In genomic region chr19:58460039-58460438, GRCh38 we compare ENCODE assay signal across 22 cellular contexts. TPM values are rescaled to one million over a fixed set of nuclear protein-coding genes. Genes with fewer than 3 reads are reported as not detected.
DNase-seq lines count a peak whose midpoint lies in the region; ATAC-seq and TF ChIP-seq lines count a peak whose summit lies in the region.
"Had no signal": no experiment of that assay in that cellular context is flagged by ENCODE, and none has a peak within 500 bp of the region (broad histone marks: within the 10 kb centered on the region; RNA-seq: fewer than 3 reads in every experiment).

No MANE protein-coding gene starts in this region.

- H3K4me2 ChIP-seq in HCT116 (ENCODE audit: low read length), result peak overlapping the region; percentile 4; the same call in 1 of the 2 replicates
- no peak overlapping the region for H3K4me2 ChIP-seq in mammary epithelial cell (ENCODE audit: insufficient read depth, low read depth, low read length)

- TF ChIP-seq POLR2A in HCT116 (IDR thresholded peaks at IDR 0.05; ENCODE audit: borderline replicate concordance, extremely low read depth, insufficient read depth, insufficient read length) (no peak), esophagus muscularis mucosa (IDR thresholded peaks at IDR 0.05; ENCODE audit: low read depth) (no peak)

- H3K36me3 ChIP-seq in A673 (ENCODE audit: insufficient read depth, low read length, poor library complexity, severe bottlenecking) (no peaks in the 10 kb centered on the region), HCT116 (ENCODE audit: control insufficient read depth in 1 of 2, insufficient read depth in 2 of 2, low read length in 2 of 2) (peaks cover 0 to 4% of the 10 kb centered on the region in 2 experiments; a peak in 2 of 4 replicates), mammary epithelial cell (ENCODE audit: insufficient read depth, low read length) (peaks cover 6% of the 10 kb centered on the region), esophagus muscularis mucosa (peaks cover 7 to 43% (median 22%) of the 10 kb centered on the region in 4 donors)

- H3K9me2 ChIP-seq in HCT116 (ENCODE audit: insufficient read depth), result no peaks in the 10 kb centered on the region

- no peak overlapping the region for H2AFZ ChIP-seq in HCT116 (ENCODE audit: low read depth, low read length, poor library complexity, severe bottlenecking)
- H2AFZ ChIP-seq in mammary epithelial cell (ENCODE audit: low read depth, low read length), result no peak overlapping the region

- TF ChIP-seq CTCF in A673 (conservative IDR thresholded peaks at IDR 0.05; ENCODE audit: low read depth, low read length) (no peak), HCT116 (IDR thresholded peaks at IDR 0.05 in 2 of 3, conservative IDR thresholded peaks at IDR 0.05 in 1 of 3; ENCODE audit: borderline replicate concordance in 1 of 3, insufficient read depth in 1 of 3, low read depth in 2 of 3, low read length in 2 of 3) (no peak), mammary epithelial cell (conservative IDR thresholded peaks at IDR 0.05 in 1 of 2, IDR thresholded peaks at IDR 0.05 in 1 of 2; ENCODE audit: extremely low read depth in 1 of 2, insufficient read depth in 1 of 2, low read depth in 1 of 2, low read length in 2 of 2) (no peak), esophagus muscularis mucosa (IDR thresholded peaks at IDR 0.05) (no peak)

- dilution Hi-C loops in mammary epithelial cell (cut with HindIII; ENCODE audit: low sequenced_read_pairs), result no loop called here

- H3K79me2 ChIP-seq in HCT116 (ENCODE audit: insufficient read depth, low read length) (no peaks in the 10 kb centered on the region), mammary epithelial cell (ENCODE audit: insufficient read depth, low read length) (no peaks in the 10 kb centered on the region)

- BruUV-seq in A673 (replicated peaks; lab: Mats Ljungman, UMichigan) (TSS peak; percentile 16), HCT116 (replicated peaks; lab: Mats Ljungman, UMichigan) (no TSS peak), mammary epithelial cell (replicated peaks; lab: Mats Ljungman, UMichigan) (no TSS peak)

- CTCF ChIA-PET in A673 (lab: Charles Lee) (no interaction called here), HCT116 (lab: Charles Lee) (no interaction called here), mammary epithelial cell (lab: Charles Lee; ENCODE audit: low non-redundant PET) (no interaction called here)

- ATAC-seq in HCT116, result peak; percentile 55
- ATAC-seq in HG02623 (IDR thresholded peaks at IDR 0.05; ENCODE audit: unreplicated experiment), result no peak

- H4K20me1 ChIP-seq in HCT116 (ENCODE audit: insufficient read depth), result no peaks in the 10 kb centered on the region
- H4K20me1 ChIP-seq in mammary epithelial cell (ENCODE audit: insufficient read depth, low read length), result no peaks in the 10 kb centered on the region

- RAD21 ChIA-PET in HCT116 (lab: Charles Lee; ENCODE audit: low non-redundant PET in 1 of 2, low total read pairs in 2 of 2, uncharacterized antibody in 2 of 2, unreplicated experiment in 2 of 2), result no interaction called here

- TF ChIP-seq RAD21 in HCT116 (IDR thresholded peaks at IDR 0.05; ENCODE audit: low read depth), result no peak

- in situ Hi-C loops in mammary epithelial cell (cut with MboI; ENCODE audit: low sequenced_read_pairs in 2 of 2), result no loop called here

- WGBS in mammary epithelial cell (ENCODE audit: low coverage, missing lambda C conversion rate), result 39% methylated on average over 2 of the region's 2 CpGs
- 88% methylated on average over 2 of the region's 2 CpGs for WGBS in esophagus muscularis mucosa

- H3K27me3 ChIP-seq in A673 (replicated peaks; ENCODE audit: insufficient read depth, low read depth, low read length, poor library complexity), result no peaks in the 10 kb centered on the region
- H3K27me3 ChIP-seq in HCT116 (ENCODE audit: insufficient read depth, low read length), result no peaks in the 10 kb centered on the region
- H3K27me3 ChIP-seq in mammary epithelial cell (ENCODE audit: insufficient read depth, low read length), result no peaks in the 10 kb centered on the region
- H3K27me3 ChIP-seq in esophagus muscularis mucosa, result no peaks in the 10 kb centered on the region

- TF ChIP-seq EP300 in esophagus muscularis mucosa (IDR thresholded peaks at IDR 0.05), result no peak

- H3K9ac ChIP-seq in HCT116 (ENCODE audit: low read length) (no peak overlapping the region), mammary epithelial cell (ENCODE audit: insufficient read depth, low read length) (no peak overlapping the region)

- H3K4me3 ChIP-seq in A673 (ENCODE audit: low read depth, low read length, poor library complexity, severe bottlenecking) (no peak overlapping the region), HCT116 (replicated peaks in 1 of 2; ENCODE audit: low read depth in 1 of 2, low read length in 2 of 2) (no peak overlapping the region), mammary epithelial cell (replicated peaks in 1 of 3; ENCODE audit: insufficient read depth in 1 of 3, low read depth in 2 of 3, low read length in 3 of 3) (no peak overlapping the region), esophagus muscularis mucosa (no peak overlapping the region)

- H3K27ac ChIP-seq in A673 (ENCODE audit: low read depth, low read length, poor library complexity, severe bottlenecking) (no peak overlapping the region), HCT116 (ENCODE audit: low read depth, low read length) (no peak overlapping the region), mammary epithelial cell (ENCODE audit: insufficient read depth, low read depth, low read length) (no peak overlapping the region), esophagus muscularis mucosa (replicated peaks in 1 of 4) (no peak overlapping the region)

- no peak for DNase-seq in A673 (ENCODE audit: low spot score)
- no peak for DNase-seq in HCT116 (ENCODE audit: low read depth, low spot score)
- DNase-seq in mammary epithelial cell, result peak; percentile 73
- DNase-seq in kidney tubule cell (ENCODE audit: low spot score), result peak; percentile 47
- DNase-seq in stimulated activated CD8-positive, alpha-beta memory T cell treated with anti-CD3 and anti-CD28 coated beads, Interleukin-4, amount 100 ng/mL, for 48 hours, result no peak
- DNase-seq in esophagus muscularis mucosa (ENCODE audit: extremely low spot score), result no peak
- no peak for DNase-seq in NK-92 treated with Interleukin-12 subunit alpha and Interleukin-12 subunit beta, amount 100 ng/mL, for 24 hours (lab: John Stamatoyannopoulos, UW)
- DNase-seq: AML-193; C1 segment of cervical spinal cord; Calu3; CD8-positive, alpha-beta memory T cell; KG1; MV-4-11; NCI-H1105 treated with DMSO at 0.1 percent for 48 hours; NCI-H2081; NCI-H2171; NCI-H345; NCI-H524; NCI-H774; Right ventricle myocardium superior had no signal

- intact Hi-C loops in A673 (cut with micrococcal nuclease; ENCODE audit: unreplicated experiment) (no loop called here), HCT116 (cut with micrococcal nuclease) (no loop called here), mammary epithelial cell (cut with micrococcal nuclease) (loop anchor here (1.0 kb wide), 1 partner anchor 39 kb away; no protein-coding TSS in a partner anchor), esophagus muscularis mucosa (cut with DNase I) (no loop called here)

- H3K4me1 ChIP-seq in A673 (ENCODE audit: insufficient read depth, low read length, poor library complexity, severe bottlenecking) (no peaks in the 10 kb centered on the region), HCT116 (ENCODE audit: control insufficient read depth in 1 of 2, insufficient read depth in 2 of 2, low read length in 2 of 2) (peaks cover 0 to 11% of the 10 kb centered on the region in 2 experiments; a peak in 2 of 4 replicates), mammary epithelial cell (ENCODE audit: insufficient read depth, low read length) (peaks cover 9% of the 10 kb centered on the region), esophagus muscularis mucosa (no peaks in the 10 kb centered on the region)

- no peaks in the 10 kb centered on the region for H3K9me3 ChIP-seq in A673 (ENCODE audit: low read depth, low read length, poor library complexity, severe bottlenecking)
- H3K9me3 ChIP-seq in HCT116 (ENCODE audit: control insufficient read depth in 1 of 2, insufficient read depth in 1 of 2, low read depth in 1 of 2, low read length in 2 of 2), result no peaks in the 10 kb centered on the region
- no peaks in the 10 kb centered on the region for H3K9me3 ChIP-seq in mammary epithelial cell (replicated peaks; ENCODE audit: insufficient read depth, low read length)
- H3K9me3 ChIP-seq in esophagus muscularis mucosa, result no peaks in the 10 kb centered on the region

- POLR2A ChIA-PET in A673 (lab: Charles Lee; ENCODE audit: low non-redundant PET), result interaction anchor here (0.9 kb wide), 1 partner anchor 9 kb away, joined by 3 read pairs; no protein-coding TSS in a partner anchor
- POLR2A ChIA-PET in HCT116 (lab: Charles Lee), result no interaction called here

TF ChIP-seq in HCT116, 20 proteins besides CTCF, POLR2A, EP300 and RAD21 (continues in another document):
- TF ChIP-seq EZH2 (IDR thresholded peaks at IDR 0.05), result no peak
- TF ChIP-seq CBX3 (IDR thresholded peaks at IDR 0.05; ENCODE audit: low read depth), result no peak

RNA-seq across cellular contexts. Expression of gene ZNF324, which starts 6.8 kb away (rescaled TPM):
- total RNA-seq in A673 (2021) (11.0 and 12.7 TPM in 2 replicates), HCT116 (2021; ENCODE audit: unreplicated experiment) (11.3 TPM), mammary epithelial cell (10 to 100 TPM; 12.7 to 28.7 TPM), esophagus muscularis mucosa (10 to 100 TPM; 12.9 to 21.8 (median 15.6) TPM)
- 3.6 and 3.8 TPM in 2 replicates for polyA plus RNA-seq in HCT116 (2012)
- 8.4 TPM for polyA plus RNA-seq in mammary epithelial cell
- 7.2 TPM for polyA minus RNA-seq in mammary epithelial cell

RNA-seq across cellular contexts. Expression of gene ZNF324B, which starts 8.6 kb away (rescaled TPM):
- total RNA-seq in A673 (2021), result 6.8 and 7.9 TPM in 2 replicates
- 9.4 TPM for total RNA-seq in HCT116 (2021; ENCODE audit: unreplicated experiment)
- 4.0 and 4.8 TPM in 2 replicates for polyA plus RNA-seq in HCT116 (2012)
- 10 to 100 TPM in 1 of 2 donors, 1 to 10 TPM in 1; 8.3 to 14.2 TPM for total RNA-seq in mammary epithelial cell
- 4.1 TPM for polyA plus RNA-seq in mammary epithelial cell
- 4.8 TPM for polyA minus RNA-seq in mammary epithelial cell
- 1 to 10 TPM; 7.1 to 9.7 (median 8.3) TPM for total RNA-seq in esophagus muscularis mucosa

RNA-seq across cellular contexts. Expression of gene ZNF446, which starts 16.1 kb away (rescaled TPM):
- total RNA-seq in A673 (2021) (7.7 and 11.8 TPM in 2 replicates), HCT116 (2021; ENCODE audit: unreplicated experiment) (6.5 TPM), mammary epithelial cell (1 to 10 TPM; 6.1 to 9.3 TPM), esophagus muscularis mucosa (10 to 100 TPM; 13.7 to 20.4 (median 17.0) TPM)
- 6.1 and 7.3 TPM in 2 replicates for polyA plus RNA-seq in HCT116 (2012)
- polyA plus RNA-seq in mammary epithelial cell, result 4.5 TPM
- 6.6 TPM for polyA minus RNA-seq in mammary epithelial cell

RNA-seq across cellular contexts. Expression of gene ZNF132, which starts 20.1 kb away (rescaled TPM):
- total RNA-seq in A673 (2021) (9.1 and 9.2 TPM in 2 replicates), HCT116 (2021; ENCODE audit: unreplicated experiment) (not detected), mammary epithelial cell (1 to 10 TPM; 1.3 to 3.7 TPM), esophagus muscularis mucosa (1 to 10 TPM; 3.7 to 6.7 (median 4.5) TPM)
- polyA plus RNA-seq in HCT116 (2012), result 0.55 and 0.79 TPM in 2 replicates
- polyA plus RNA-seq in mammary epithelial cell, result 1.5 TPM
- 6.0 TPM for polyA minus RNA-seq in mammary epithelial cell
- total RNA-seq: Calu3, HT-29 had no signal

RNA-seq across cellular contexts. Expression of gene ZNF584, which starts 51.6 kb away (rescaled TPM):
- total RNA-seq in A673 (2021) (20.9 and 21.6 TPM in 2 replicates), HCT116 (2021; ENCODE audit: unreplicated experiment) (25.8 TPM), mammary epithelial cell (10 to 100 TPM; 16.9 to 22.8 TPM), esophagus muscularis mucosa (10 to 100 TPM; 11.6 to 24.2 (median 18.9) TPM)
- polyA plus RNA-seq in HCT116 (2012), result 13.1 and 13.5 TPM in 2 replicates
- 15.4 TPM for polyA plus RNA-seq in mammary epithelial cell
- 21.3 TPM for polyA minus RNA-seq in mammary epithelial cell

Comparison
In these comparisons a context has a peak if more than half of its experiments do, and no peak if none do; other contexts are left out.
1. DNase-seq: peak in mammary epithelial cell (single experiment) and kidney tubule cell (single experiment); none in A673 (single experiment), HCT116 (single experiment), stimulated activated CD8-positive, alpha-beta memory T cell treated with anti-CD3 and anti-CD28 coated beads, Interleukin-4, amount 100 ng/mL, for 48 hours (single experiment), esophagus muscularis mucosa (single experiment) and NK-92 treated with Interleukin-12 subunit alpha and Interleukin-12 subunit beta, amount 100 ng/mL, for 24 hours (single experiment).